In genomic region chr1:173302366-173302765, GRCh38 we compare ENCODE assay signal across 1 cellular context.
TF ChIP-seq lines count a peak whose summit lies in the region.

No MANE protein-coding gene starts in this region.

TF ChIP-seq in H1, 55 proteins besides CTCF, POLR2A, EP300 and RAD21 (continued from another document):
- no peak for TF ChIP-seq RNF2 (IDR thresholded peaks at IDR 0.05; ENCODE audit: borderline replicate concordance, low read depth, low read length, missing control alignments, poor library complexity, severe bottlenecking)
- TF ChIP-seq SAP30 (IDR thresholded peaks at IDR 0.05; ENCODE audit: insufficient read depth, insufficient replicate concordance, low read length), result no peak
- TF ChIP-seq CTBP2 (IDR thresholded peaks at IDR 0.05; ENCODE audit: borderline replicate concordance, insufficient read depth, insufficient read length, low read length), result no peak
- no peak for TF ChIP-seq KDM1A (IDR thresholded peaks at IDR 0.05; ENCODE audit: borderline replicate concordance, low read length)
- no peak for TF ChIP-seq RBBP5 (IDR thresholded peaks at IDR 0.05; ENCODE audit: borderline replicate concordance, low read depth, low read length)
- TF ChIP-seq ATF3 (IDR thresholded peaks at IDR 0.05; ENCODE audit: insufficient read depth, low read depth, low read length), result no peak
- TF ChIP-seq SIN3A (conservative IDR thresholded peaks at IDR 0.05 in 1 of 2, IDR thresholded peaks at IDR 0.05 in 1 of 2; ENCODE audit: low read depth in 1 of 2, low read length in 2 of 2), result no peak
- no peak for TF ChIP-seq JUND (IDR thresholded peaks at IDR 0.05; ENCODE audit: low read length)
- no peak for TF ChIP-seq ASH2L (IDR thresholded peaks at IDR 0.05; ENCODE audit: low read length)
- no peak for TF ChIP-seq E2F6 (IDR thresholded peaks at IDR 0.05)
- TF ChIP-seq RFX5 (IDR thresholded peaks at IDR 0.05; ENCODE audit: borderline replicate concordance, low read depth, low read length), result no peak
- TF ChIP-seq CEBPB (IDR thresholded peaks at IDR 0.05; ENCODE audit: low read depth, low read length), result no peak
- no peak for TF ChIP-seq TAF7 (optimal IDR thresholded peaks at IDR 0.05; ENCODE audit: borderline replicate concordance, low read depth, low read length)
- TF ChIP-seq HDAC2 (IDR thresholded peaks at IDR 0.05; ENCODE audit: borderline replicate concordance in 1 of 2, low read depth in 2 of 2, low read length in 2 of 2), result no peak
TF ChIP-seq in H1: peak in this region for 0.
